Comparison of ENCODE assay signal across 29 cellular contexts in the genomic region with DNA sequence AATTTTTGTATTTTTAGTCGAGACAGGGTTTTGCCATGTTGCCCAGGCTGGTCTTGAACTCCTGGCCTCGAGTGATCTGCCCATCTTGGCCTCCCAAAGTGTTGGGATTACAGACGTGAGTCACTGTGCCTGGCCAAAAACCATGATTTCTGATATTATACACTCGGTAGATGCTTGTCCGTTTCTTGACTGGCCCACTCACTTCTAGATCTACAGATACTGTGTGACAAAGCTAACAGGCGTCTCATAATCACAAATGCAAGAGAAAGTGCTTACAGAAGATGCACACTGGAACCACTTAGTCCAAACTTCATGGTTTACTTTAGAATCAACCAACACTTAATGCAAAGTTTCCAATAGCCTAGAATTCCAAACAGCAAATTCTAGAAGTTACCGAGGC. TPM values are rescaled to one million over a fixed set of nuclear protein-coding genes. Genes with fewer than 3 reads are reported as not detected.
"Had no signal": no experiment of that assay in that cellular context is flagged by ENCODE, and none has a peak within 500 bp of the region (broad histone marks: within the 10 kb centered on the region; RNA-seq: fewer than 3 reads in every experiment).

No MANE protein-coding gene starts in this region.

- H3K4me3 Mint-ChIP-seq: dendritic cell treated with granulocyte-macrophage colony-stimulating factor and Interleukin-4, amounts not matched to agents 40 ng/mL and 50 ng/mL, for 4 days; effector memory CD8-positive, alpha-beta T cell; endodermal cell; mesothelial cell of epicardium had no signal

- H3K36me3 ChIP-seq: colonic mucosa, esophagus squamous epithelium, gastrocnemius medialis, heart right ventricle, left lung, lower lobe of right lung had no signal

- H3K4me3 ChIP-seq: colonic mucosa, esophagus squamous epithelium, gastrocnemius medialis, heart right ventricle, left lung, lower lobe of right lung, mucosa of descending colon had no signal

- H3K9me3 Mint-ChIP-seq: dendritic cell treated with granulocyte-macrophage colony-stimulating factor and Interleukin-4, amounts not matched to agents 40 ng/mL and 50 ng/mL, for 4 days; effector memory CD8-positive, alpha-beta T cell; endodermal cell; mesothelial cell of epicardium had no signal

- DNase-seq: colonic mucosa; cortex of kidney; effector CD8-positive, alpha-beta T cell; effector memory CD8-positive, alpha-beta T cell; endodermal cell; esophagus squamous epithelium; foreskin fibroblast; foreskin melanocyte; gastrocnemius medialis; glutamatergic neuron; head of caudate nucleus; heart right ventricle; hippocampal formation; left cardiac atrium; left lung; left ventricle myocardium superior; lower lobe of right lung; mesenchymal stem cell; mucosa of descending colon had no signal

- H3K4me1 ChIP-seq: colonic mucosa, esophagus squamous epithelium, gastrocnemius medialis, lower lobe of right lung had no signal

- H3K27ac Mint-ChIP-seq: dendritic cell treated with granulocyte-macrophage colony-stimulating factor and Interleukin-4, amounts not matched to agents 40 ng/mL and 50 ng/mL, for 4 days; endodermal cell; mesothelial cell of epicardium had no signal

- H3K4me1 Mint-ChIP-seq: mesothelial cell of epicardium had no signal

- H3K9me3 ChIP-seq: colonic mucosa, esophagus squamous epithelium, gastrocnemius medialis, heart right ventricle, left lung, lower lobe of right lung, mucosa of descending colon had no signal

- H3K27me3 Mint-ChIP-seq: dendritic cell treated with granulocyte-macrophage colony-stimulating factor and Interleukin-4, amounts not matched to agents 40 ng/mL and 50 ng/mL, for 4 days had no signal

- H3K27ac ChIP-seq: colonic mucosa, epithelial cell of prostate, esophagus squamous epithelium, gastrocnemius medialis, heart right ventricle, left lung, lower lobe of right lung had no signal

- H3K36me3 Mint-ChIP-seq: mesothelial cell of epicardium had no signal

- ATAC-seq: effector memory CD8-positive, alpha-beta T cell; gastrocnemius medialis; heart right ventricle; left cardiac atrium; left lung; left ventricle myocardium superior; lower lobe of right lung; mucosa of descending colon had no signal

RNA-seq across cellular contexts. Expression of a gene that starts 8.4 kb away (rescaled TPM):
- total RNA-seq: chondrocyte, dermis microvascular lymphatic vessel endothelial cell, glomerular endothelial cell, kidney epithelial cell, lower leg skin, lung microvascular endothelial cell, mesothelial cell of epicardium had no signal
- polyA plus RNA-seq: keratinocyte had no signal

RNA-seq across cellular contexts. Expression of a gene that starts 22.9 kb away (rescaled TPM):
- total RNA-seq: dermis microvascular lymphatic vessel endothelial cell, glomerular endothelial cell, lung microvascular endothelial cell had no signal
